In the genomic region with DNA sequence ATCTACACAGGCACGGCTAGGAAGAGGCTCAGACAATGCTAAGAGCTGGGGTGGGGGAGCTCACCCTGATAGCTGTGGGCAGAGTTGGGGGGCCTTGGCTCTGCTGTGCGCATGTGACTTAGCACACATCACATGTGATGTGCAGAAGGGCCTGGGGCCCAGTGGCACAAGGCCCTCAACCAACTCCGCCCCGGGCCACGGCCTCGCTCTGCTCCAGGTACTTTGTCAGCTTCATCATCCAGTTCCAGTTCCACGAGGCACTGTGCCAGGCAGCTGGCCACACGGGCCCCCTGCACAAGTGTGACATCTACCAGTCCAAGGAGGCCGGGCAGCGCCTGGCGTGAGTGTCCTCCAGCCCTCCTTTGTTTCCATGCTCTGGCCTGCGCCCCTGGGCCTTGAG, we compare ENCODE assay signal across 37 cellular contexts. TPM values are rescaled to one million over a fixed set of nuclear protein-coding genes. Genes with fewer than 3 reads are reported as not detected.
"Had no signal": no experiment of that assay in that cellular context is flagged by ENCODE, and none has a peak within 500 bp of the region (broad histone marks: within the 10 kb centered on the region; RNA-seq: fewer than 3 reads in every experiment).

No MANE protein-coding gene starts in this region.

- H3K9me3 ChIP-seq: esophagus muscularis mucosa, gastroesophageal sphincter, heart right ventricle, neutrophil, stomach, thyroid gland had no signal

- H3K4me1 ChIP-seq: esophagus muscularis mucosa, foreskin keratinocyte, gastroesophageal sphincter, stomach, thyroid gland had no signal

- H3K79me2 ChIP-seq: parathyroid adenoma had no signal

- ATAC-seq: foreskin keratinocyte; gastroesophageal sphincter; heart right ventricle; left lobe of liver; naive thymus-derived CD4-positive, alpha-beta T cell; sciatic nerve had no signal

- H3K36me3 ChIP-seq: esophagus muscularis mucosa, gastroesophageal sphincter, neutrophil, stomach, thyroid gland had no signal

- FAIRE-seq: endothelial cell of umbilical vein, keratinocyte, urothelium cell line had no signal

- H2AFZ ChIP-seq: parathyroid adenoma had no signal

- H3K27ac ChIP-seq: coronary artery, esophagus muscularis mucosa, foreskin keratinocyte, gastroesophageal sphincter, heart right ventricle, neutrophil, parathyroid adenoma, stomach, thyroid gland had no signal

- DNase-seq: dermis blood vessel endothelial cell; effector memory CD4-positive, alpha-beta T cell; foreskin keratinocyte; glutamatergic neuron; heart right ventricle; hippocampal formation; mammary epithelial cell; mesendoderm; midbrain; naive thymus-derived CD4-positive, alpha-beta T cell; stimulated activated CD4-positive, alpha-beta T cell treated with anti-CD3 and anti-CD28 coated beads, Interleukin-12 subunit alpha, Interleukin-12 subunit beta, amount 100 ng/mL, for 4 hours; stimulated activated CD4-positive, alpha-beta T cell treated with anti-CD3 and anti-CD28 coated beads, Interleukin-1b, Interleukin-23, amount 100 ng/mL, for 48 hours; stimulated activated CD4-positive, alpha-beta T cell treated with anti-CD3 and anti-CD28 coated beads, Interleukin-4, amount 100 ng/mL, for 1 hour; stimulated activated CD8-positive, alpha-beta memory T cell treated with anti-CD3 and anti-CD28 coated beads, Interleukin-4, amount 100 ng/mL, for 48 hours; stimulated activated naive CD4-positive, alpha-beta T cell treated with Interleukin-2 at 50 U/mL for 16 hours; stomach; thyroid gland; trophoblast cell had no signal

- H3K4me3 ChIP-seq: coronary artery, esophagus muscularis mucosa, gastroesophageal sphincter, heart right ventricle, smooth muscle cell, stomach, thyroid gland had no signal

- H3K4me1 Mint-ChIP-seq: naive thymus-derived CD4-positive, alpha-beta T cell had no signal

- H3K9ac ChIP-seq: parathyroid adenoma had no signal

- H3K4me2 ChIP-seq: smooth muscle cell had no signal

- H3K4me3 Mint-ChIP-seq: naive thymus-derived CD4-positive, alpha-beta T cell had no signal

- H3K36me3 Mint-ChIP-seq: naive thymus-derived CD4-positive, alpha-beta T cell had no signal

- H3K27me3 ChIP-seq: stomach, thyroid gland had no signal

- H3K27ac Mint-ChIP-seq: naive thymus-derived CD4-positive, alpha-beta T cell; progenitor cell of endocrine pancreas had no signal

RNA-seq across cellular contexts. Expression of a gene that starts 19.3 kb away (rescaled TPM):
- polyA plus RNA-seq: naive thymus-derived CD4-positive, alpha-beta T cell had no signal

RNA-seq across cellular contexts. Expression of a gene that starts 27.0 kb away (rescaled TPM):
- total RNA-seq: dermis blood vessel endothelial cell; endothelial cell of umbilical vein; epithelial cell of proximal tubule; esophagus muscularis mucosa; fibroblast of lung; foreskin keratinocyte; gastroesophageal sphincter; left lobe of liver; mammary epithelial cell; mucosa of gallbladder; naive thymus-derived CD4-positive, alpha-beta T cell; omental fat pad; sciatic nerve; smooth muscle cell; subcutaneous adipose tissue had no signal
- polyA plus RNA-seq: fibroblast of lung; foreskin keratinocyte; heart right ventricle; keratinocyte; liver; mammary epithelial cell; naive thymus-derived CD4-positive, alpha-beta T cell; neural cell; smooth muscle cell had no signal
